9 cellular contexts compared by ENCODE assay signal in the genomic region with DNA sequence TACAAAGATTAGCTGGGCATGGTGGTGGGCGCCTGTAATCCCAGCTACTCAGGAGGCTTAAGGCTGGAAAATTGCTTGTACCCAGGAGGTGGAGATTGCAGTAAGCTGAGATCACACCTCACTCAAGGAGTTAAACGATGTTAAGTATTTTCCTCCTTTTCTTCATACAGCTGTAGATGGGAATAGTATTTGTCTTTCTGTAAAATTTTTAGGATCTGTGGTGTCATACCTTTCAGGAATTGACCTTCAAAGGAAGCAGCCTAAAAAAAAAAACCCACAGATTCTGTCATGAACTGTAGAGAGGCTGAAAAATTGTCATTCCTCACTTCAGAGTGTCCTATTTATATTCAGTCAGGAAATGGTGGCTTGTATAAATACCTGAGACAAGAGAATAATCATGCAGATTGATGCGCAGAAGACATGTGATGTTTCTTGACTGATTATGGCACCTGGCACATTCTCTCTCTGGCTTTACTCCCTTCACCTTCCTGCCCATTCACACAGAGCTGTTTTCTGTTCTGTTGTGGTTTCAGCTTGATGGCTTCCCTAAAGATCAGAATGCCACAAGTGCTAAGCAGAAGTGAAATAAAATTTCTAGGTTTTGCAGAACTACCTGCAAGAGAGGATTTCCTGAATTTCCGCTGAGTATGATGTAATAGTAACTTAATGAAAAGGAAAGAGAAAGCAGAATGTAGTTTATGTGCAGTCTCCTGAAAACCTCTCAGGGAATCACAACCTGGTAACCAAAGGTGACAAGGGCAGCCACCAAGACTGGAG. TPM values are rescaled to one million over a fixed set of nuclear protein-coding genes. Genes with fewer than 3 reads are reported as not detected.
DNase-seq lines count a peak whose midpoint lies in the region; ATAC-seq and TF ChIP-seq lines count a peak whose summit lies in the region.
"Had no signal": no experiment of that assay in that cellular context is flagged by ENCODE, and none has a peak within 500 bp of the region (broad histone marks: within the 10 kb centered on the region; RNA-seq: fewer than 3 reads in every experiment).

No MANE protein-coding gene starts in this region.

- H3K27ac ChIP-seq in coronary artery, result no peak overlapping the region

- H3K4me3 Mint-ChIP-seq in activated naive CD8-positive, alpha-beta T cell treated with anti-CD3 and anti-CD28 coated beads, Interleukin-2, amount 50 U/mL, for 24 hours, result peak overlapping the region; percentile 26

- H3K36me3 Mint-ChIP-seq in activated naive CD8-positive, alpha-beta T cell treated with anti-CD3 and anti-CD28 coated beads, Interleukin-2, amount 50 U/mL, for 24 hours (ENCODE audit: low read depth), result no peaks in the 10 kb centered on the region

- H3K9me3 Mint-ChIP-seq in activated naive CD8-positive, alpha-beta T cell treated with anti-CD3 and anti-CD28 coated beads, Interleukin-2, amount 50 U/mL, for 24 hours, result no peaks in the 10 kb centered on the region

- no peak overlapping the region for H3K4me3 ChIP-seq in coronary artery

- H3K4me1 Mint-ChIP-seq in activated naive CD8-positive, alpha-beta T cell treated with anti-CD3 and anti-CD28 coated beads, Interleukin-2, amount 50 U/mL, for 24 hours, result peaks cover 14% of the 10 kb centered on the region

- no peak for DNase-seq in activated naive CD8-positive, alpha-beta T cell treated with anti-CD3 and anti-CD28 coated beads, Interleukin-2, amount 50 U/mL, for 24 hours
- DNase-seq in Right ventricle myocardium superior (no peak), coronary artery (ENCODE audit: low spot score) (no peak), foreskin melanocyte (no peak), AG08395 (ENCODE audit: low spot score) (no peak)

- ATAC-seq in GM18502 (IDR thresholded peaks at IDR 0.05; ENCODE audit: poor library complexity, unreplicated experiment), result peak; percentile 91
- ATAC-seq in GM21423 (IDR thresholded peaks at IDR 0.05; ENCODE audit: unreplicated experiment), result peak; percentile 93
- peak; percentile 96 for ATAC-seq in HG03432 (IDR thresholded peaks at IDR 0.05; ENCODE audit: unreplicated experiment)
- ATAC-seq in activated naive CD8-positive, alpha-beta T cell treated with anti-CD3 and anti-CD28 coated beads, Interleukin-2, amount 50 U/mL, for 24 hours, result peak; percentile 46
- ATAC-seq in Right ventricle myocardium superior (ENCODE audit: poor library complexity), result no peak

- peaks cover 5% of the 10 kb centered on the region for H3K27me3 Mint-ChIP-seq in activated naive CD8-positive, alpha-beta T cell treated with anti-CD3 and anti-CD28 coated beads, Interleukin-2, amount 50 U/mL, for 24 hours

- TF ChIP-seq CTCF in coronary artery (IDR thresholded peaks at IDR 0.05), result no peak

- no peak overlapping the region for H3K27ac Mint-ChIP-seq in activated naive CD8-positive, alpha-beta T cell treated with anti-CD3 and anti-CD28 coated beads, Interleukin-2, amount 50 U/mL, for 24 hours

- intact Hi-C loops in Right ventricle myocardium superior (cut with DNase I), result no loop called here

RNA-seq across cellular contexts. Expression of a gene that starts 3.8 kb away (rescaled TPM):
- total RNA-seq in Right ventricle myocardium superior, result not detected
- total RNA-seq: astrocyte had no signal

RNA-seq across cellular contexts. Expression of a gene that starts 35.1 kb away (rescaled TPM):
- total RNA-seq in Right ventricle myocardium superior, result not detected
- total RNA-seq: astrocyte had no signal

RNA-seq across cellular contexts. Expression of a gene that starts 38.1 kb away (rescaled TPM):
- total RNA-seq in Right ventricle myocardium superior, result not detected

RNA-seq across cellular contexts. Expression of a gene that starts 58.8 kb away (rescaled TPM):
- total RNA-seq in Right ventricle myocardium superior, result not detected
- total RNA-seq: astrocyte had no signal
